In the genomic region with DNA sequence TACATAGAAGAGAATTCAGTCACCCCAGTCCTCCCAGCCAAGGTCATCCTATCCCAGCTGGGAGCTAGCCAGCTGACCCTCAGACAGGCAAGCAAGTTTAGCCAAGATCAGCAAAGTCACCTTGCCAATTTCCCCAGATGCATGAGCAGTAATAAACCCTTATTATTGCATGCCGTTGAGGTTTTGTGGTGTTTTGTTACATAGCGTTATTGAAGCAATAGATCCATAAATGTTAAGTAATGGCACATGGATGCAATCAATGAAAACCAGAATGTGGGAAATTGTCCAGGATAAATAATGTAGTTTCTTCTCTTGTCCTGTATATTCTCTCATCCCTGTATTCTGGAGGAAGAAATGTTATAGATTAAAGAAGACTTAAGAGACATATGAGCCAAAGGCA, we compare ENCODE assay signal across 14 cellular contexts. TPM values are rescaled to one million over a fixed set of nuclear protein-coding genes. Genes with fewer than 3 reads are reported as not detected.
DNase-seq lines count a peak whose midpoint lies in the region; ATAC-seq, FAIRE-seq and TF ChIP-seq lines count a peak whose summit lies in the region.
"Had no signal": no experiment of that assay in that cellular context is flagged by ENCODE, and none has a peak within 500 bp of the region (broad histone marks: within the 10 kb centered on the region; RNA-seq: fewer than 3 reads in every experiment).

No MANE protein-coding gene starts in this region.

- H3K4me1 Mint-ChIP-seq in stimulated activated naive CD8-positive, alpha-beta T cell treated with anti-CD3 and anti-CD28 coated beads, Interleukin-15, amount 100 ng/mL, for 72 hours: peaks cover 4% of the 10 kb centered on the region
- H3K4me1 Mint-ChIP-seq: CD8-positive, alpha-beta memory T cell had no signal

- no peak overlapping the region for H3K27ac Mint-ChIP-seq in stimulated activated naive CD8-positive, alpha-beta T cell treated with anti-CD3 and anti-CD28 coated beads, Interleukin-15, amount 100 ng/mL, for 72 hours
- H3K27ac Mint-ChIP-seq: CD8-positive, alpha-beta memory T cell; H9 had no signal

- H3K9me3 ChIP-seq in MG63 (no peaks in the 10 kb centered on the region), colonic mucosa (no peaks in the 10 kb centered on the region)
- H3K9me3 ChIP-seq: Caco-2 had no signal

- no peak overlapping the region for H3K9ac ChIP-seq in colonic mucosa (ENCODE audit: low read depth in 2 of 2, low read length in 2 of 2)
- H3K9ac ChIP-seq: BLaER1 had no signal

- no peak for ATAC-seq in GM21786 (IDR thresholded peaks at IDR 0.05; ENCODE audit: unreplicated experiment)
- ATAC-seq in stimulated activated naive CD8-positive, alpha-beta T cell treated with anti-CD3 and anti-CD28 coated beads, Interleukin-15, amount 100 ng/mL, for 72 hours: no peak

- peaks cover 7 to 15% of the 10 kb centered on the region in 2 donors for H3K9me3 Mint-ChIP-seq in stimulated activated naive CD8-positive, alpha-beta T cell treated with anti-CD3 and anti-CD28 coated beads, Interleukin-15, amount 100 ng/mL, for 72 hours
- H3K9me3 Mint-ChIP-seq: H9 had no signal

- DNase-seq in AG09319 (ENCODE audit: extremely low read depth, low read depth): peak; percentile 44
- peak; percentile 15 for DNase-seq in MG63
- peak; percentile 85 for DNase-seq in fibroblast of peridontal ligament (ENCODE audit: extremely low read depth)
- no peak for DNase-seq in urothelium cell line (ENCODE audit: low spot score)
- DNase-seq in stimulated activated naive CD8-positive, alpha-beta T cell treated with anti-CD3 and anti-CD28 coated beads, Interleukin-15, amount 100 ng/mL, for 72 hours: no peak
- DNase-seq in colonic mucosa: no peak
- DNase-seq: AML-193; Caco-2; CD8-positive, alpha-beta memory T cell; GF-D8; GOT3; H9 had no signal

- FAIRE-seq in urothelium cell line (lab: Jason Lieb, UNC): peak; percentile 78

- intact Hi-C loops in colonic mucosa (cut with DNase I): no loop called here

- no peak for TF ChIP-seq CTCF in AG09319 (IDR thresholded peaks at IDR 0.05; ENCODE audit: low read depth, low read length)
- TF ChIP-seq CTCF in colonic mucosa (IDR thresholded peaks at IDR 0.05): no peak

- H3K4me1 ChIP-seq in colonic mucosa: no peaks in the 10 kb centered on the region
- H3K4me1 ChIP-seq: BLaER1, Caco-2 had no signal

- H3K27ac ChIP-seq in colonic mucosa: no peak overlapping the region
- H3K27ac ChIP-seq: BLaER1 had no signal

- H3K36me3 ChIP-seq in MG63 (no peaks in the 10 kb centered on the region), colonic mucosa (no peaks in the 10 kb centered on the region)
- H3K36me3 ChIP-seq: BLaER1 had no signal

- H3K27me3 ChIP-seq in MG63: no peaks in the 10 kb centered on the region
- H3K27me3 ChIP-seq in colonic mucosa: no peaks in the 10 kb centered on the region
- H3K27me3 ChIP-seq: BLaER1 had no signal

- H3K4me3 ChIP-seq in MG63 (no peak overlapping the region), colonic mucosa (no peak overlapping the region)
- H3K4me3 ChIP-seq: BLaER1 had no signal

- H3K4me3 Mint-ChIP-seq in stimulated activated naive CD8-positive, alpha-beta T cell treated with anti-CD3 and anti-CD28 coated beads, Interleukin-15, amount 100 ng/mL, for 72 hours: no peak overlapping the region
- H3K4me3 Mint-ChIP-seq: CD8-positive, alpha-beta memory T cell; H9 had no signal

- peaks cover 53% of the 10 kb centered on the region for H3K27me3 Mint-ChIP-seq in stimulated activated naive CD8-positive, alpha-beta T cell treated with anti-CD3 and anti-CD28 coated beads, Interleukin-15, amount 100 ng/mL, for 72 hours

RNA-seq across cellular contexts. Expression of a gene that starts 18.0 kb away (rescaled TPM):
- 2.4 and 3.2 TPM in 2 replicates for total RNA-seq in MG63 (2014; rRNA removed; shearing (Covaris generic); ENCODE audit: low replicate concordance)
- 10 to 100 TPM; 21.1 to 21.5 TPM for total RNA-seq in colonic mucosa

Comparison
In these comparisons a context has a peak if more than half of its experiments do, and no peak if none do; other contexts are left out.
1. DNase-seq: peak in AG09319 (single experiment), MG63 (single experiment) and fibroblast of peridontal ligament (single experiment); none in urothelium cell line (single experiment), stimulated activated naive CD8-positive, alpha-beta T cell treated with anti-CD3 and anti-CD28 coated beads, Interleukin-15, amount 100 ng/mL, for 72 hours (0 of 2) and colonic mucosa (single experiment).